Comparison of ENCODE assay signal across 8 cellular contexts in genomic region chr19:19866599-19867248, GRCh38. TPM values are rescaled to one million over a fixed set of nuclear protein-coding genes. Genes with fewer than 3 reads are reported as not detected.
A peak's percentile ranks its signal among the peaks of the same experiment; 100 is the strongest.
DNase-seq lines count a peak whose midpoint lies in the region; ATAC-seq, FAIRE-seq and TF ChIP-seq lines count a peak whose summit lies in the region.

No MANE protein-coding gene starts in this region.

- 2% methylated on average over 23 of the region's 23 CpGs for WGBS in right cardiac atrium

- ATAC-seq in right cardiac atrium = no peak

- no peaks in the 10 kb centered on the region for H3K36me3 ChIP-seq in Peyer's patch

- no peak for FAIRE-seq in GM18507 (lab: Jason Lieb, UNC)

- DNase-seq in GM18507 (ENCODE audit: extremely low spot score, insufficient read length, low read depth) (peak; percentile 7), Peyer's patch (peak; percentile 48 to 75 (median 73)), right cardiac atrium (peak in 1 of 3 donors; percentile 42), retinal pigment epithelial cell (ENCODE audit: low read depth) (no peak), cerebellar nuclear complex (lab: John Stamatoyannopoulos, UW) (no peak), NCI-H1436 treated with DMSO at 0.1 percent for 48 hours (lab: John Stamatoyannopoulos, UW) (no peak)
- DNase-seq in activated naive CD4-positive, alpha-beta T cell treated with anti-CD3 and anti-CD28 coated beads, Interleukin-2, amount 50 U/mL, for 16 hours = peak; percentile 45
- DNase-seq in central memory CD4-positive, alpha-beta T cell = no peak

- intact Hi-C loops in right cardiac atrium (cut with DNase I) = no loop called here

- no peak for TF ChIP-seq POLR2A in Peyer's patch (IDR thresholded peaks at IDR 0.05)

- peaks cover 0 to 13% (median 3%) of the 10 kb centered on the region in 4 donors for H3K4me1 ChIP-seq in Peyer's patch
- peaks cover 2% of the 10 kb centered on the region for H3K4me1 ChIP-seq in right cardiac atrium (ENCODE audit: control insufficient read depth, insufficient read depth, low read length)

- TF ChIP-seq CTCF in Peyer's patch (IDR thresholded peaks at IDR 0.05) (no peak), retinal pigment epithelial cell (conservative IDR thresholded peaks at IDR 0.05; ENCODE audit: low read depth, low read length) (no peak)

- H3K4me3 ChIP-seq in Peyer's patch (peak overlapping the region; percentile 80 to 94 (median 84)), right cardiac atrium (ENCODE audit: low read length) (peak overlapping the region; percentile 72), retinal pigment epithelial cell (ENCODE audit: low read length) (peak overlapping the region; percentile 96)

- H3K9me3 ChIP-seq in Peyer's patch = peaks cover 0 to 4% (median 0%) of the 10 kb centered on the region in 4 donors
- no peaks in the 10 kb centered on the region for H3K9me3 ChIP-seq in right cardiac atrium (ENCODE audit: control insufficient read depth, low read length)

- H3K27ac ChIP-seq in Peyer's patch (peak overlapping the region; percentile 84 to 98 (median 96)), right cardiac atrium (ENCODE audit: low read length) (peak overlapping the region; percentile 100)

- H3K27me3 ChIP-seq in Peyer's patch (no peaks in the 10 kb centered on the region), right cardiac atrium (ENCODE audit: control insufficient read depth, insufficient read depth) (no peaks in the 10 kb centered on the region)

RNA-seq across cellular contexts. Expression of gene ZNF253, which starts 1.0 kb away (rescaled TPM):
- total RNA-seq in Peyer's patch (10 to 100 TPM; 11.2 to 37.1 (median 12.9) TPM), right cardiac atrium (1 to 10 TPM; 7.5 to 8.9 (median 8.6) TPM)
- polyA plus RNA-seq in right cardiac atrium = 5.4 TPM

RNA-seq across cellular contexts. Expression of gene ZNF93, which starts 34.0 kb away (rescaled TPM):
- 1 to 10 TPM in 3 of 4 donors, under 1 TPM in 1; 0.88 to 8.3 (median 4.9) TPM for total RNA-seq in Peyer's patch
- 1 to 10 TPM; 1.7 to 2.2 (median 2.0) TPM for total RNA-seq in right cardiac atrium
- polyA plus RNA-seq in right cardiac atrium = 1.9 TPM

RNA-seq across cellular contexts. Expression of gene ZNF506, which starts 45.2 kb away (rescaled TPM):
- total RNA-seq in Peyer's patch (10 to 100 TPM; 25.9 to 56.9 (median 31.3) TPM), right cardiac atrium (10 to 100 TPM; 13.6 to 17.4 (median 15.1) TPM)
- polyA plus RNA-seq in right cardiac atrium = 6.6 TPM

Comparison
In these comparisons a context has a peak if more than half of its experiments do, and no peak if none do; other contexts are left out.
1. DNase-seq: peak in GM18507 (single experiment), Peyer's patch (3 of 3) and activated naive CD4-positive, alpha-beta T cell treated with anti-CD3 and anti-CD28 coated beads, Interleukin-2, amount 50 U/mL, for 16 hours (single experiment); none in retinal pigment epithelial cell (single experiment), cerebellar nuclear complex (0 of 2), NCI-H1436 treated with DMSO at 0.1 percent for 48 hours (single experiment) and central memory CD4-positive, alpha-beta T cell (single experiment).
2. Peak in every context shown above with its lines, with median percentiles within 50 percentile points of each other: H3K4me3 ChIP-seq.